ENCODE assay signal across 11 cellular contexts in the genomic region with DNA sequence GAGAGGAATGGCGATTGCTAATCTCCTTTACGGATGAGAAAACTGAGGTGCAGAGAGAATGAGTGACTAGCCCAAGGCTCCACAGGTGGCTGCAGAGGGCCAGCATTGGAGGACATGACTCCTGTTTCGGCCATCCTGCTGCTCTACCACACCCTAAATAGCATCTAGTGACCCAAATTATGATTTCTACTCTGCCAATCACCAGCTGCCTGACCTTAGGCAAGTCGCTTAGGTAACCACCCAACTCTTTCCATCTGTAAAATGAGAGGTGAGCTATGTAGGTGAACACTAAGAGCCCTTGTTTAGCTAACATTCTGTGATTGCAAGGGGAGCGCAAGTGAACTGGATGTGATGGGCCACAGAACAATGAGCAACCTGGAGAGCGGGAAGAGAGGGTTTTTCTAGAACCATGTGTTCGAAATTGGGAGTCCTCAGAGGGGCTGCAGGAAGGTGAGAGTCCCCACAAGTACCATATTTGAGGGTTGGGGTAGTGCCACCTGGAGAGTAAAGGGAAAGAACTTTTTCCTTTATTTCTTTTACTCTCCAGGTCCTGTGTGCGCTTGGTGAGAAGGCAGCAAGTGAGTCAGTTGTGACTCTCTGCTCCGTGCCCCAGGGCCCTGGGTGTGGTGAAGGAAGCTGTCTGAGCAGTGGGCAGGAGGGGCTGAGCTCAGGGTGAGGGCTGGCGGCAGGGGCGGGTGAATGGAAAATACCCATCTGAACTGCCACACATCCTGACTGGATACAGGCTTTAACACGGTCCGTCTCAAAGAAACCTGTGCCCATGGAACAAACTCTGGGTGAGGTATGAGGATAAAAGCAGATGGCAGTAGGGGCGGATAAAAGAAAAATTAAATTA. TPM values are rescaled to one million over a fixed set of nuclear protein-coding genes. Genes with fewer than 3 reads are reported as not detected.
A peak's percentile ranks its signal among the peaks of the same experiment; 100 is the strongest.
DNase-seq lines count a peak whose midpoint lies in the region; ATAC-seq, FAIRE-seq and TF ChIP-seq lines count a peak whose summit lies in the region.
"Had no signal": no experiment of that assay in that cellular context is flagged by ENCODE, and none has a peak within 500 bp of the region (broad histone marks: within the 10 kb centered on the region; RNA-seq: fewer than 3 reads in every experiment).

No MANE protein-coding gene starts in this region.

- ATAC-seq in effector memory CD8-positive, alpha-beta T cell (replicated peaks), result no peak

- 76 to 84% methylated on average over 6 to 8 of the region's 14 CpGs for WGBS in mesodermal cell (ENCODE audit: insufficient coverage in 2 of 2), 2 experiments

- H3K9me3 ChIP-seq in astrocyte (ENCODE audit: insufficient read depth, low read depth, low read length), result no peaks in the 10 kb centered on the region
- H3K9me3 ChIP-seq in mesodermal cell (ENCODE audit: control insufficient read depth, low read length), result peaks cover 6% of the 10 kb centered on the region

- no peaks in the 10 kb centered on the region for H3K79me2 ChIP-seq in astrocyte (ENCODE audit: insufficient read depth, low read length)

- H3K4me1 ChIP-seq in astrocyte (ENCODE audit: insufficient read depth, low read length), result peaks cover 15% of the 10 kb centered on the region
- peaks cover 7% of the 10 kb centered on the region for H3K4me1 ChIP-seq in mesodermal cell (ENCODE audit: control insufficient read depth, insufficient read depth, low read length, poor library complexity, severe bottlenecking)

- H3K4me1 Mint-ChIP-seq in HFFc6 (ENCODE audit: low read depth) (peaks cover 36% of the 10 kb centered on the region), astrocyte (ENCODE audit: low read depth, unreplicated experiment) (peaks cover 11% of the 10 kb centered on the region)
- H3K4me1 Mint-ChIP-seq in effector memory CD8-positive, alpha-beta T cell (ENCODE audit: low read depth in 2 of 2), result peaks cover 11 to 12% of the 10 kb centered on the region in 2 donors

- H4K20me1 ChIP-seq in astrocyte (ENCODE audit: insufficient read depth, low read length), result no peaks in the 10 kb centered on the region

- H3K27ac Mint-ChIP-seq in HFFc6 (peak overlapping the region; percentile 67), astrocyte (ENCODE audit: unreplicated experiment) (no peak overlapping the region)
- H3K27ac Mint-ChIP-seq in effector memory CD8-positive, alpha-beta T cell, result no peak overlapping the region

- H3K4me3 Mint-ChIP-seq in HFFc6 (peak overlapping the region; percentile 75), astrocyte (ENCODE audit: unreplicated experiment) (peak overlapping the region; percentile 91)
- H3K4me3 Mint-ChIP-seq in effector memory CD8-positive, alpha-beta T cell, result peak overlapping the region in 1 of 2 donors; percentile 41

- H3K9ac ChIP-seq in astrocyte (ENCODE audit: low read length), result peak overlapping the region; percentile 83

- no peak for TF ChIP-seq CTCF in HFFc6 (IDR thresholded peaks at IDR 0.05)
- TF ChIP-seq CTCF in astrocyte (IDR thresholded peaks at IDR 0.05; ENCODE audit: insufficient read depth, low read depth, low read length), result no peak

- H3K27me3 Mint-ChIP-seq in HFFc6 (ENCODE audit: insufficient read depth) (peaks cover 13% of the 10 kb centered on the region), astrocyte (ENCODE audit: low read depth, unreplicated experiment) (peaks cover 2% of the 10 kb centered on the region)
- H3K27me3 Mint-ChIP-seq in effector memory CD8-positive, alpha-beta T cell, result peaks cover 40 to 73% of the 10 kb centered on the region in 2 donors

- DNase-seq in AG20443 (ENCODE audit: low spot score) (peak; percentile 73), HFFc6 (peak; percentile 59), astrocyte (ENCODE audit: low read depth) (peak; percentile 32), COLO668 (lab: John Stamatoyannopoulos, UW; ENCODE audit: unreplicated experiment) (no peak), UCSD-AML1 (lab: John Stamatoyannopoulos, UW; ENCODE audit: unreplicated experiment) (no peak), NCI-H2196 (lab: John Stamatoyannopoulos, UW; ENCODE audit: unreplicated experiment) (no peak)
- no peak for DNase-seq in effector memory CD8-positive, alpha-beta T cell
- DNase-seq: activated gamma-delta T cell, DMS153, NCI-H1694 had no signal

- H3K36me3 ChIP-seq in astrocyte (ENCODE audit: insufficient read depth, low read length) (no peaks in the 10 kb centered on the region), mesodermal cell (ENCODE audit: control insufficient read depth, insufficient read depth, low read length) (no peaks in the 10 kb centered on the region)

- H3K4me2 ChIP-seq in astrocyte (ENCODE audit: low read length), result peak overlapping the region; percentile 84

- H3K27me3 ChIP-seq in astrocyte (ENCODE audit: insufficient read depth, low read length), result no peaks in the 10 kb centered on the region

- H3K27ac ChIP-seq in astrocyte (ENCODE audit: low read depth, low read length) (no peak overlapping the region), mesodermal cell (ENCODE audit: low read depth, low read length, severe bottlenecking) (no peak overlapping the region)

- H2AFZ ChIP-seq in astrocyte (ENCODE audit: low read depth, low read length), result no peak overlapping the region

- peaks cover 9% of the 10 kb centered on the region; the same call in 1 of the 2 replicates for H3K36me3 Mint-ChIP-seq in HFFc6 (ENCODE audit: low read depth)
- H3K36me3 Mint-ChIP-seq in astrocyte (ENCODE audit: low read depth, unreplicated experiment), result peaks cover 4% of the 10 kb centered on the region
- H3K36me3 Mint-ChIP-seq in effector memory CD8-positive, alpha-beta T cell (ENCODE audit: insufficient read depth), result no peaks in the 10 kb centered on the region

- peak overlapping the region; percentile 68 for H3K4me3 ChIP-seq in astrocyte (ENCODE audit: insufficient read depth, low read depth, low read length)
- H3K4me3 ChIP-seq in mesodermal cell (ENCODE audit: extremely low read depth, insufficient read depth, low read length, poor library complexity, severe bottlenecking), result peak overlapping the region; percentile 84

- peaks cover 17% of the 10 kb centered on the region for H3K9me3 Mint-ChIP-seq in HFFc6
- peaks cover 6% of the 10 kb centered on the region for H3K9me3 Mint-ChIP-seq in astrocyte (ENCODE audit: unreplicated experiment)
- no peaks in the 10 kb centered on the region for H3K9me3 Mint-ChIP-seq in effector memory CD8-positive, alpha-beta T cell

- FAIRE-seq in astrocyte (lab: Jason Lieb, UNC), result no peak

RNA-seq across cellular contexts. Expression of a gene that starts 2.4 kb away (rescaled TPM):
- under 1 TPM; 0.09 to 0.17 (median 0.13) TPM for total RNA-seq in HFFc6 (2021; fragmentation: NEBNext Ultra II Directional; extraction: Animal tissue kit (Norgen Biotek cat#: 25700))
- 4.4 and 5.7 TPM in 2 replicates for total RNA-seq in astrocyte
- polyA plus RNA-seq in mesodermal cell (2013, experiment 1 of 2), result 4.6 TPM
- 4.6 TPM for polyA plus RNA-seq in mesodermal cell (2013, experiment 2 of 2)

Comparison
In these comparisons a context has a peak if more than half of its experiments do, and no peak if none do; other contexts are left out.
1. DNase-seq: peak in AG20443 (single experiment), HFFc6 (single experiment) and astrocyte (single experiment); none in COLO668 (single experiment), effector memory CD8-positive, alpha-beta T cell (0 of 3), UCSD-AML1 (single experiment) and NCI-H2196 (single experiment).